Comparison of ENCODE assay signal across 8 cellular contexts in the genomic region with DNA sequence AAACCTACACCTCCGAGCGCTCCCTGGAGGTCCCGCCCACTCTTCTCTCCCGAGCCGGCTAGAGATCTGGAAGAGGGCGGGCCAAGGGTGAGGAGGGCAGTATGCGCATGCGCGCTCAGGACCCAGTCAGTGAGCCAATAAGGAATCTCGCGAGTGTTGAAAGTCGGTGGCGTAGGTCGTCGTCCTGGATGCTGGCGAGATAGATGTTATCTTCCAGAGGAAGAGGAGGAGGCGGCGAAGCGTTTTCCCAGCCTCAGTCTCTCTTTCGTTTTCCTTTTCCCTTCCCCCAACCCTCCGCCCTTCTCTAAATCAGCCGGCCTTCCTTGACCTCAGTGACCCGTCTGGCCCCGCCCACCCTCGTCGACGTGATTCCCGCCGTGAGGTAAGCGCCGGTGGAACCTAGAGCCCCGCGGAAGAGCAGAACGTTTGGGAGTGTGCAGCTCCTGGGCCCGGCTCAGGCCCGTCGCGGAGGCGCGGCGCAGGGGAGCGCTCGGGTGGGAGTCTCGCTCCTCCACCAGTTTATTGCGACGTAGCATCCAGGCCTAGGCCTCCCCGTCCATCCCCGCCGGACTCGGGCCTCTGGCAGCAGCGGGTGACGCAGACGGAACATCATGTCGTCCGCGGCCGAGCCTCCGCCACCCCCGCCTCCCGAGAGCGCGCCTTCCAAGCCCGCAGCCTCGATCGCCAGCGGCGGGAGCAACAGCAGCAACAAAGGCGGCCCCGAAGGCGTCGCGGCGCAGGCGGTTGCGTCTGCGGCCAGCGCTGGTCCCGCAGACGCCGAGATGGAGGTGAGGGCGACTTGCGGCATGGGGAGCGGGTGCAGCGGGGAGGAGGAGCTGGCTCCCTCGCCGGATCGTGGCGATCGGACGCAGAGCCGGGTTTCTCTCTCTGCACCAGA. TPM values are rescaled to one million over a fixed set of nuclear protein-coding genes. Genes with fewer than 3 reads are reported as not detected.
DNase-seq lines count a peak whose midpoint lies in the region; ATAC-seq and TF ChIP-seq lines count a peak whose summit lies in the region.

A gene with protein sequence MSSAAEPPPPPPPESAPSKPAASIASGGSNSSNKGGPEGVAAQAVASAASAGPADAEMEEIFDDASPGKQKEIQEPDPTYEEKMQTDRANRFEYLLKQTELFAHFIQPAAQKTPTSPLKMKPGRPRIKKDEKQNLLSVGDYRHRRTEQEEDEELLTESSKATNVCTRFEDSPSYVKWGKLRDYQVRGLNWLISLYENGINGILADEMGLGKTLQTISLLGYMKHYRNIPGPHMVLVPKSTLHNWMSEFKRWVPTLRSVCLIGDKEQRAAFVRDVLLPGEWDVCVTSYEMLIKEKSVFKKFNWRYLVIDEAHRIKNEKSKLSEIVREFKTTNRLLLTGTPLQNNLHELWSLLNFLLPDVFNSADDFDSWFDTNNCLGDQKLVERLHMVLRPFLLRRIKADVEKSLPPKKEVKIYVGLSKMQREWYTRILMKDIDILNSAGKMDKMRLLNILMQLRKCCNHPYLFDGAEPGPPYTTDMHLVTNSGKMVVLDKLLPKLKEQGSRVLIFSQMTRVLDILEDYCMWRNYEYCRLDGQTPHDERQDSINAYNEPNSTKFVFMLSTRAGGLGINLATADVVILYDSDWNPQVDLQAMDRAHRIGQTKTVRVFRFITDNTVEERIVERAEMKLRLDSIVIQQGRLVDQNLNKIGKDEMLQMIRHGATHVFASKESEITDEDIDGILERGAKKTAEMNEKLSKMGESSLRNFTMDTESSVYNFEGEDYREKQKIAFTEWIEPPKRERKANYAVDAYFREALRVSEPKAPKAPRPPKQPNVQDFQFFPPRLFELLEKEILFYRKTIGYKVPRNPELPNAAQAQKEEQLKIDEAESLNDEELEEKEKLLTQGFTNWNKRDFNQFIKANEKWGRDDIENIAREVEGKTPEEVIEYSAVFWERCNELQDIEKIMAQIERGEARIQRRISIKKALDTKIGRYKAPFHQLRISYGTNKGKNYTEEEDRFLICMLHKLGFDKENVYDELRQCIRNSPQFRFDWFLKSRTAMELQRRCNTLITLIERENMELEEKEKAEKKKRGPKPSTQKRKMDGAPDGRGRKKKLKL (plus strand): TSS at position 389 of the 898 bp plus-strand sequence. CDS start 223 bp downstream, at position 612.

- H3K36me3 ChIP-seq in SK-N-SH (replicated peaks in 1 of 2; ENCODE audit: control insufficient read depth in 1 of 2, insufficient read depth in 2 of 2, low read length in 1 of 2) = peaks cover 20 to 26% of the 10 kb centered on the region in 2 experiments

- peaks cover 49% of the 10 kb centered on the region for H3K79me2 ChIP-seq in SK-N-SH (ENCODE audit: insufficient read depth)

- peak; percentile 83 for ATAC-seq in HG02571 (IDR thresholded peaks at IDR 0.05; ENCODE audit: unreplicated experiment)

- peaks cover 0 to 9% of the 10 kb centered on the region in 2 experiments; a peak in 2 of 4 replicates for H3K4me1 ChIP-seq in SK-N-SH (ENCODE audit: control insufficient read depth in 1 of 2, insufficient read depth in 2 of 2, low read depth in 1 of 2, low read length in 1 of 2)

- no peak for TF ChIP-seq CTCF in SK-N-SH (IDR thresholded peaks at IDR 0.05)

- H2AFZ ChIP-seq in SK-N-SH (ENCODE audit: low read depth) = peak within 1 kb of the TSS; percentile 83

- peak within 1 kb of the TSS; percentile 84 for H3K4me2 ChIP-seq in SK-N-SH

- peaks cover 14% of the 10 kb centered on the region for H3F3A ChIP-seq in SK-N-SH (replicated peaks; ENCODE audit: insufficient read depth)

- POLR2A ChIA-PET in SK-N-SH (lab: Yijun Ruan, JAX) = interaction anchor here (0.6 to 1.5 kb wide), 3 partner anchors 14 to 176 kb away, joined by 3 to 6 read pairs (median 3); a partner anchor contains a TSS

- peak; percentile 97 for DNase-seq in GM04504 (ENCODE audit: low read depth)
- DNase-seq in NCI-H1048 (lab: John Stamatoyannopoulos, UW) = peak; percentile 90
- peak; percentile 93 for DNase-seq in SK-N-SH
- DNase-seq in activated naive CD4-positive, alpha-beta T cell treated with anti-CD3 and anti-CD28 coated beads, Interleukin-2, amount 50 U/mL, for 16 hours = peak; percentile 93
- DNase-seq in germinal center (ENCODE audit: low spot score) = peak; percentile 97
- peak; percentile 94 for DNase-seq in non-pigmented ciliary epithelial cell (ENCODE audit: low read depth)
- peak; percentile 98 for DNase-seq in superior temporal gyrus (ENCODE audit: extremely low spot score)

- TF ChIP-seq EP300 in SK-N-SH (IDR thresholded peaks at IDR 0.05; ENCODE audit: borderline replicate concordance in 1 of 2, low read depth in 1 of 2, low read length in 1 of 2) = no peak

- H4K20me1 ChIP-seq in SK-N-SH (ENCODE audit: insufficient read depth) = peaks cover 40% of the 10 kb centered on the region

- H3K27ac ChIP-seq in SK-N-SH (ENCODE audit: low read depth in 2 of 2, low read length in 1 of 2) = peak within 1 kb of the TSS; percentile 95 to 96

- no peak for TF ChIP-seq RAD21 in SK-N-SH (IDR thresholded peaks at IDR 0.05; ENCODE audit: low read length)

- peak within 1 kb of the TSS; percentile 79 to 96 for H3K4me3 ChIP-seq in SK-N-SH (ENCODE audit: low read depth in 2 of 2, low read length in 1 of 2)

- no peaks in the 10 kb centered on the region for H3K27me3 ChIP-seq in SK-N-SH (ENCODE audit: insufficient read depth)

- H3K9me2 ChIP-seq in SK-N-SH = no peaks in the 10 kb centered on the region

- CTCF ChIA-PET in SK-N-SH (lab: Yijun Ruan, JAX) = interaction anchor here (0.6 kb wide), 1 partner anchor 131 kb away, joined by 3 read pairs; no protein-coding TSS in a partner anchor

- H3K9ac ChIP-seq in SK-N-SH = peak within 1 kb of the TSS; percentile 88

- no peaks in the 10 kb centered on the region for H3K9me3 ChIP-seq in SK-N-SH

- WGBS in SK-N-SH (ENCODE audit: low lambda C conversion rate) = 1% methylated on average over 30 of the region's 91 CpGs

TF ChIP-seq in SK-N-SH, 30 proteins besides CTCF, POLR2A, EP300 and RAD21 (continues in another document):
- no peak for TF ChIP-seq NFIC (IDR thresholded peaks at IDR 0.05; ENCODE audit: borderline replicate concordance)
- peak; percentile 27; the same call in 1 of the 2 replicates for TF ChIP-seq ELF1 (IDR thresholded peaks at IDR 0.05)
- TF ChIP-seq RXRA (IDR thresholded peaks at IDR 0.05; ENCODE audit: borderline replicate concordance, low read depth) = no peak; the same call in 1 of the 2 replicates
- peak; percentile 70; the same call in 1 of the 2 replicates for TF ChIP-seq TAF1 (IDR thresholded peaks at IDR 0.05; ENCODE audit: borderline replicate concordance, low read depth, low read length)
- no peak for TF ChIP-seq MEF2A (IDR thresholded peaks at IDR 0.05; ENCODE audit: borderline replicate concordance, low read depth)
- TF ChIP-seq, protein P1, sequence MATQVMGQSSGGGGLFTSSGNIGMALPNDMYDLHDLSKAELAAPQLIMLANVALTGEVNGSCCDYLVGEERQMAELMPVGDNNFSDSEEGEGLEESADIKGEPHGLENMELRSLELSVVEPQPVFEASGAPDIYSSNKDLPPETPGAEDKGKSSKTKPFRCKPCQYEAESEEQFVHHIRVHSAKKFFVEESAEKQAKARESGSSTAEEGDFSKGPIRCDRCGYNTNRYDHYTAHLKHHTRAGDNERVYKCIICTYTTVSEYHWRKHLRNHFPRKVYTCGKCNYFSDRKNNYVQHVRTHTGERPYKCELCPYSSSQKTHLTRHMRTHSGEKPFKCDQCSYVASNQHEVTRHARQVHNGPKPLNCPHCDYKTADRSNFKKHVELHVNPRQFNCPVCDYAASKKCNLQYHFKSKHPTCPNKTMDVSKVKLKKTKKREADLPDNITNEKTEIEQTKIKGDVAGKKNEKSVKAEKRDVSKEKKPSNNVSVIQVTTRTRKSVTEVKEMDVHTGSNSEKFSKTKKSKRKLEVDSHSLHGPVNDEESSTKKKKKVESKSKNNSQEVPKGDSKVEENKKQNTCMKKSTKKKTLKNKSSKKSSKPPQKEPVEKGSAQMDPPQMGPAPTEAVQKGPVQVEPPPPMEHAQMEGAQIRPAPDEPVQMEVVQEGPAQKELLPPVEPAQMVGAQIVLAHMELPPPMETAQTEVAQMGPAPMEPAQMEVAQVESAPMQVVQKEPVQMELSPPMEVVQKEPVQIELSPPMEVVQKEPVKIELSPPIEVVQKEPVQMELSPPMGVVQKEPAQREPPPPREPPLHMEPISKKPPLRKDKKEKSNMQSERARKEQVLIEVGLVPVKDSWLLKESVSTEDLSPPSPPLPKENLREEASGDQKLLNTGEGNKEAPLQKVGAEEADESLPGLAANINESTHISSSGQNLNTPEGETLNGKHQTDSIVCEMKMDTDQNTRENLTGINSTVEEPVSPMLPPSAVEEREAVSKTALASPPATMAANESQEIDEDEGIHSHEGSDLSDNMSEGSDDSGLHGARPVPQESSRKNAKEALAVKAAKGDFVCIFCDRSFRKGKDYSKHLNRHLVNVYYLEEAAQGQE (IDR thresholded peaks at IDR 0.05; ENCODE audit: low read depth, low read length) = no peak
- no peak for TF ChIP-seq TCF12 (IDR thresholded peaks at IDR 0.05)
- TF ChIP-seq, protein P2, sequence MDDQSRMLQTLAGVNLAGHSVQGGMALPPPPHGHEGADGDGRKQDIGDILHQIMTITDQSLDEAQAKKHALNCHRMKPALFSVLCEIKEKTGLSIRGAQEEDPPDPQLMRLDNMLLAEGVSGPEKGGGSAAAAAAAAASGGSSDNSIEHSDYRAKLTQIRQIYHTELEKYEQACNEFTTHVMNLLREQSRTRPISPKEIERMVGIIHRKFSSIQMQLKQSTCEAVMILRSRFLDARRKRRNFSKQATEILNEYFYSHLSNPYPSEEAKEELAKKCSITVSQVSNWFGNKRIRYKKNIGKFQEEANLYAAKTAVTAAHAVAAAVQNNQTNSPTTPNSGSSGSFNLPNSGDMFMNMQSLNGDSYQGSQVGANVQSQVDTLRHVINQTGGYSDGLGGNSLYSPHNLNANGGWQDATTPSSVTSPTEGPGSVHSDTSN (IDR thresholded peaks at IDR 0.05) = no peak
- TF ChIP-seq GATA2 (CRISPR knock-in tag; IDR thresholded peaks at IDR 0.05) = peak; percentile 89
- peak; percentile 5; the same call in 1 of the 2 replicates for TF ChIP-seq GABPA (IDR thresholded peaks at IDR 0.05; ENCODE audit: low read depth)
- no peak for TF ChIP-seq TEAD4 (IDR thresholded peaks at IDR 0.05; ENCODE audit: borderline replicate concordance, insufficient read depth)
- no peak for TF ChIP-seq FOXM1 (IDR thresholded peaks at IDR 0.05; ENCODE audit: low read depth)
- TF ChIP-seq POLR2AphosphoS5 (IDR thresholded peaks at IDR 0.05; ENCODE audit: low read depth, low read length) = peak; percentile 84

RNA-seq across cellular contexts. Expression of the gene that starts here (rescaled TPM):
- polyA plus RNA-seq in SK-N-SH (2012; rRNA removed) = 7.5 and 8.4 TPM in 2 replicates
- polyA plus RNA-seq in SK-N-SH (2012; cell fraction: cytosol; rRNA removed) = 10.2 and 12.6 TPM in 2 replicates
- polyA plus RNA-seq in SK-N-SH (2012; cell fraction: nucleus; rRNA removed) = 6.7 and 11.5 TPM in 2 replicates

Comparison
In these comparisons a context has a peak if more than half of its experiments do, and no peak if none do; other contexts are left out.
1. Peak in every context shown above with its lines: DNase-seq, ATAC-seq, H3K4me3 ChIP-seq and H3K27ac ChIP-seq.